23 cellular contexts compared by ENCODE assay signal in the genomic region with DNA sequence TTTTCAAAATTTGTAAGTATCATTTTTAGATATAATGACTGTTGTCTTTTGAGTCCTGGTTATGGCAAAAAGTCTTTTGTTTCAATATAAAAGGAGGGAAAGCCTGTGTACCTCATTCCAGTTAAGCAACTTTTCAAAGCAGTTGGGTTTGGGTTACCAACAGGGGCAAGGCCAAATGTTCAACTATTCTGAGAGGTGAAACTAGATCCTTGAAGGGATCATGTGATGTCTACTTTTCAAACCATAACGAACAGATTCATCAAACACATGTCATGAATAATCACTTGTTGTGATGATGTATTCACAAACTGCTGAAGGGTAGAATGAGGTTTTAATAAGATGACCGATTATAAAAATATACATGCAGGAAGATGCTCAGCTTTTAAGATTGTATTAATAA.
"Had no signal": no experiment of that assay in that cellular context is flagged by ENCODE, and none has a peak within 500 bp of the region (broad histone marks: within the 10 kb centered on the region; RNA-seq: fewer than 3 reads in every experiment).

No MANE protein-coding gene starts in this region.

- H3K27me3 ChIP-seq: esophagus muscularis mucosa, gastrocnemius medialis, neutrophil, ovary, right atrium auricular region, tibial nerve had no signal

- H3K4me1 ChIP-seq: esophagus muscularis mucosa, gastrocnemius medialis, psoas muscle, right atrium auricular region, tibial nerve had no signal

- ATAC-seq: activated T-cell treated with anti-CD3 and anti-CD28 coated beads, Interleukin-2, amount 50 U/mL, for 72 hours; gastrocnemius medialis; psoas muscle; stimulated activated naive CD8-positive, alpha-beta T cell treated with anti-CD3 and anti-CD28 coated beads, Interleukin-15, Interleukin-2, amounts not matched to agents 100 U/mL and 50 U/mL, for 24 hours had no signal

- H3K9me3 ChIP-seq: esophagus muscularis mucosa, gastrocnemius medialis, left ventricle myocardium inferior, neutrophil, ovary, psoas muscle, right atrium auricular region, tibial nerve had no signal

- H3K4me3 ChIP-seq: coronary artery, esophagus muscularis mucosa, gastrocnemius medialis, left ventricle myocardium inferior, ovary, psoas muscle, right atrium auricular region, tibial nerve had no signal

- H3K36me3 ChIP-seq: esophagus muscularis mucosa, gastrocnemius medialis, left ventricle myocardium inferior, neutrophil, ovary, right atrium auricular region had no signal

- DNase-seq: activated CD4-positive, alpha-beta T cell treated with anti-CD3 and anti-CD28 coated beads for 4 hours; activated CD4-positive, alpha-beta T cell treated with anti-CD3 and anti-CD28 coated beads, Interleukin-2, amount 50 U/mL, for 48 hours; activated CD4-positive, CD25-positive, alpha-beta regulatory T cell; activated effector memory CD4-positive, alpha-beta T cell treated with Interleukin-2 at 50 U/mL for 16 hours; activated naive CD4-positive, alpha-beta T cell treated with anti-CD3 and anti-CD28 coated beads for 36 hours; activated naive CD8-positive, alpha-beta T cell treated with anti-CD3 and anti-CD28 coated beads, Interleukin-2, amount 10 ng/mL, durations not matched to agents 7 days and 5 days; activated T-cell treated with anti-CD3 and anti-CD28 coated beads, Interleukin-2, amount 50 U/mL, for 72 hours; amygdala; cerebellar nuclear complex; gastrocnemius medialis; head of caudate nucleus; hypothalamus; left ventricle myocardium inferior; midbrain; ovary; psoas muscle; stimulated activated CD4-positive, alpha-beta T cell treated with anti-CD3 and anti-CD28 coated beads, Interleukin-4, amount 100 ng/mL, for 4 hours; stimulated activated naive CD8-positive, alpha-beta T cell treated with anti-CD3 and anti-CD28 coated beads, Interleukin-15, Interleukin-2, amounts not matched to agents 100 U/mL and 50 U/mL, for 24 hours had no signal

- H3K27ac ChIP-seq: coronary artery, esophagus muscularis mucosa, gastrocnemius medialis, left ventricle myocardium inferior, neutrophil, ovary, psoas muscle, right atrium auricular region, tibial nerve had no signal
